ENCODE assay signal across 11 cellular contexts in the genomic region with DNA sequence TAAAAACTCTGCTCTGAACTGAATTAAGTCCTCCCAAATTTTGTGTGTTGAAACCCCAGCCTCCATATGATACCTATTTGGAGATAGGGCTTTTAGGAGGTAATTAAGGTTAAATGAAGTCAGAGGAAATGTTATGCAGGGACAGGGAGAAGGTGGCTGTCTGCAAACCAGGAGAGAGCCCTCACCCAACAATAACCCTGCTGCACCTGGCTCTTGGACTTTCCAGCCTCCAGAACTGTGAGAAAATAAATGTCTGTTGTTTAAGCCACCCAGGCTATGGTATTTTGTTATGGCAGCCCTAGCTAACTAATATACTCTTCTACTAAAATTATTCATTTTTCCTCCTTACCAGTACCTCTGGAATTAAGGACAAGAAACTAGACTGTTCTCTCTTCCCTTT.
"Had no signal": no experiment of that assay in that cellular context is flagged by ENCODE, and none has a peak within 500 bp of the region (broad histone marks: within the 10 kb centered on the region; RNA-seq: fewer than 3 reads in every experiment).

No MANE protein-coding gene starts in this region.

- H3K27ac Mint-ChIP-seq: activated CD8-positive, alpha-beta T cell treated with anti-CD3 and anti-CD28 coated beads, Interleukin-2, amount 10 ng/mL, durations not matched to agents 7 days and 5 days; activated naive CD4-positive, alpha-beta T cell treated with anti-CD3 and anti-CD28 coated beads for 36 hours; T-helper 1 cell treated with Interleukin-12 subunit alpha and Interleukin-12 subunit beta and Interleukin-4 antibody, amounts not matched to agents 30 μg/mL and 1 μg/mL, for 36 hours had no signal

- DNase-seq: activated CD4-positive, alpha-beta T cell treated with anti-CD3 and anti-CD28 coated beads for 4 hours; activated CD8-positive, alpha-beta T cell treated with anti-CD3 and anti-CD28 coated beads, Interleukin-2, amount 10 ng/mL, durations not matched to agents 7 days and 5 days; activated naive CD4-positive, alpha-beta T cell treated with anti-CD3 and anti-CD28 coated beads for 36 hours; brain microvascular endothelial cell; kidney; stimulated activated CD4-positive, alpha-beta T cell treated with anti-CD3 and anti-CD28 coated beads, Interleukin-12 subunit alpha, Interleukin-12 subunit beta, amount 100 ng/mL, for 4 hours; stimulated activated naive CD4-positive, alpha-beta T cell had no signal

- H3K4me3 ChIP-seq: suprapubic skin had no signal

- H3K27me3 ChIP-seq: brain microvascular endothelial cell, suprapubic skin had no signal

- ATAC-seq: activated CD8-positive, alpha-beta T cell treated with anti-CD3 and anti-CD28 coated beads, Interleukin-2, amount 10 ng/mL, durations not matched to agents 7 days and 5 days; sciatic nerve had no signal

- H3K27ac ChIP-seq: suprapubic skin had no signal

- H3K36me3 ChIP-seq: brain microvascular endothelial cell, suprapubic skin had no signal

- FAIRE-seq: frontal cortex, kidney had no signal

- H3K9me3 ChIP-seq: suprapubic skin had no signal

- H3K9me3 Mint-ChIP-seq: T-helper 1 cell treated with Interleukin-12 subunit alpha and Interleukin-12 subunit beta and Interleukin-4 antibody, amounts not matched to agents 30 μg/mL and 1 μg/mL, for 36 hours had no signal

- H3K4me3 Mint-ChIP-seq: activated CD8-positive, alpha-beta T cell treated with anti-CD3 and anti-CD28 coated beads, Interleukin-2, amount 10 ng/mL, durations not matched to agents 7 days and 5 days; activated naive CD4-positive, alpha-beta T cell treated with anti-CD3 and anti-CD28 coated beads for 36 hours; T-helper 1 cell treated with Interleukin-12 subunit alpha and Interleukin-12 subunit beta and Interleukin-4 antibody, amounts not matched to agents 30 μg/mL and 1 μg/mL, for 36 hours had no signal
